ENCODE assay signal across 18 cellular contexts in the genomic region with DNA sequence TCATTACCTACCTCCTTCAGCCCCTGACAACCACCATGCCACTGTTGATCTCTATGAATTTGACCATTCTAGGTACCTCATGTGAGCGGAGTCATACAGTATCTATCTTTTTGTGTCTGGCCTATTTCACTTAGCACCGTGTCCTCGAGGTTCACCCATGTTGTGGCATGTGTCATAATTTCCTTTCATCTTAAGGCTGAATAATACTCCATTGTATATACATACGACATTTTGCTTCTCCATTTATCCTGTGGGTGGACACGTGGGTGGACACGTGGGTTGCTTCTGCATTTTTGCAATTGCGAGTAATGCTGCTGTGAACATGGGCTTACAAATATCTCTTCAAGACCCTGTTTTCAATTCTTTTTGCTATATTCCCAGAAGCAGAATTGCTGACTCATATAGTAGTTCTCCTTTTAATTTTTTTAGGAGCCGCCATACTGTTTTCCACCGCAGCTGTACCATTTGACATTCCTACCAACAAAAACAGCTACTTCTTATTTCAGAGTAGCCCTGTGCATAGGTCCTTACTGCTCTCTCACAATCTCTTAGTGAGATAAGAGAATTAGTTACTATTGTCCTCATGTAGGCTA.
"Had no signal": no experiment of that assay in that cellular context is flagged by ENCODE, and none has a peak within 500 bp of the region (broad histone marks: within the 10 kb centered on the region; RNA-seq: fewer than 3 reads in every experiment).

No MANE protein-coding gene starts in this region.

- H3K36me3 ChIP-seq: right lobe of liver, WERI-Rb-1 had no signal

- H3K27me3 ChIP-seq: body of pancreas, gastroesophageal sphincter, right lobe of liver, testis had no signal

- H3K4me3 ChIP-seq: body of pancreas, coronary artery, gastroesophageal sphincter, psoas muscle, right lobe of liver, testis had no signal

- H3K4me1 ChIP-seq: body of pancreas, psoas muscle, testis had no signal

- DNase-seq: activated CD4-positive, alpha-beta T cell treated with anti-CD3 and anti-CD28 coated beads for 48 hours; activated naive CD4-positive, alpha-beta T cell treated with anti-CD3 and anti-CD28 coated beads for 36 hours; body of pancreas; central memory CD4-positive, alpha-beta T cell; effector memory CD4-positive, alpha-beta T cell; kidney; left ventricle myocardium superior; mesenchymal stem cell; nephron progenitor cell; psoas muscle; right lobe of liver; T-cell; T1000; testis; WERI-Rb-1 had no signal

- H3K9me3 Mint-ChIP-seq: activated naive CD4-positive, alpha-beta T cell treated with anti-CD3 and anti-CD28 coated beads for 36 hours; stimulated activated naive CD8-positive, alpha-beta T cell treated with anti-CD3 and anti-CD28 coated beads, Interleukin-15, Interleukin-2, amounts not matched to agents 100 ng/mL and 50 ng/mL, for 24 hours; T-cell had no signal

- H3K27ac ChIP-seq: body of pancreas, coronary artery, gastroesophageal sphincter, psoas muscle, right lobe of liver, testis, WERI-Rb-1 had no signal

- H3K4me3 Mint-ChIP-seq: activated naive CD4-positive, alpha-beta T cell treated with anti-CD3 and anti-CD28 coated beads for 36 hours; nephron progenitor cell; stimulated activated naive CD8-positive, alpha-beta T cell treated with anti-CD3 and anti-CD28 coated beads, Interleukin-15, Interleukin-2, amounts not matched to agents 100 ng/mL and 50 ng/mL, for 24 hours; T-cell had no signal

- H3K27ac Mint-ChIP-seq: activated naive CD4-positive, alpha-beta T cell treated with anti-CD3 and anti-CD28 coated beads for 36 hours; nephron progenitor cell; stimulated activated naive CD8-positive, alpha-beta T cell treated with anti-CD3 and anti-CD28 coated beads, Interleukin-15, Interleukin-2, amounts not matched to agents 100 ng/mL and 50 ng/mL, for 24 hours; T-cell had no signal

- H3K36me3 Mint-ChIP-seq: T-cell had no signal

- H3K9me3 ChIP-seq: body of pancreas, gastroesophageal sphincter, psoas muscle, right lobe of liver, testis had no signal

- H3K4me1 Mint-ChIP-seq: nephron progenitor cell, T-cell had no signal

- FAIRE-seq: kidney had no signal

- H3K27me3 Mint-ChIP-seq: stimulated activated naive CD8-positive, alpha-beta T cell treated with anti-CD3 and anti-CD28 coated beads, Interleukin-15, Interleukin-2, amounts not matched to agents 100 ng/mL and 50 ng/mL, for 24 hours; T-cell had no signal

- ATAC-seq: body of pancreas, gastroesophageal sphincter, left ventricle myocardium superior, psoas muscle, T-cell had no signal
